ENCODE assay signal across 29 cellular contexts in genomic region chr20:24609757-24610156, GRCh38.
DNase-seq lines count a peak whose midpoint lies in the region; ATAC-seq and TF ChIP-seq lines count a peak whose summit lies in the region.
"Had no signal": no experiment of that assay in that cellular context is flagged by ENCODE, and none has a peak within 500 bp of the region (broad histone marks: within the 10 kb centered on the region; RNA-seq: fewer than 3 reads in every experiment).

No MANE protein-coding gene starts in this region.

- H3K9me3 Mint-ChIP-seq in stimulated activated effector memory CD8-positive, alpha-beta T cell treated with anti-CD3 and anti-CD28 coated beads, Interleukin-12 subunit alpha, Interleukin-12 subunit beta, amount 100 ng/mL, for 72 hours = no peaks in the 10 kb centered on the region
- H3K9me3 Mint-ChIP-seq: activated B cell treated with CpG ODN at 0.5 μM for 24 hours; activated CD4-positive, alpha-beta T cell treated with anti-CD3 and anti-CD28 coated beads, Interleukin-2, amount 10 ng/mL, durations not matched to agents 7 days and 5 days; activated naive CD8-positive, alpha-beta T cell treated with anti-CD3 and anti-CD28 coated beads, Interleukin-2, amount 10 ng/mL, durations not matched to agents 7 days and 5 days; CD4-positive, alpha-beta memory T cell; GM23338; natural killer cell had no signal

- H3K4me1 Mint-ChIP-seq in stimulated activated effector memory CD8-positive, alpha-beta T cell treated with anti-CD3 and anti-CD28 coated beads, Interleukin-12 subunit alpha, Interleukin-12 subunit beta, amount 100 ng/mL, for 72 hours = no peaks in the 10 kb centered on the region
- H3K4me1 Mint-ChIP-seq: activated CD4-positive, alpha-beta T cell treated with anti-CD3 and anti-CD28 coated beads, Interleukin-2, amount 10 ng/mL, durations not matched to agents 7 days and 5 days; activated CD8-positive, alpha-beta memory T cell treated with anti-CD3 and anti-CD28 coated beads, Interleukin-2, amount 10 ng/mL, durations not matched to agents 7 days and 5 days; CD4-positive, alpha-beta memory T cell; natural killer cell had no signal

- intact Hi-C loops in esophagus muscularis mucosa (cut with DNase I) = no loop called here
- intact Hi-C loops in vagina (cut with DNase I) = no loop called here

- no peaks in the 10 kb centered on the region for H3K9me2 ChIP-seq in SU-DHL-6 (replicated peaks; ENCODE audit: insufficient read depth, low read length)

- no peak overlapping the region for H3K27ac Mint-ChIP-seq in stimulated activated effector memory CD8-positive, alpha-beta T cell treated with anti-CD3 and anti-CD28 coated beads, Interleukin-12 subunit alpha, Interleukin-12 subunit beta, amount 100 ng/mL, for 72 hours
- H3K27ac Mint-ChIP-seq: activated CD4-positive, alpha-beta T cell treated with anti-CD3 and anti-CD28 coated beads, Interleukin-2, amount 10 ng/mL, durations not matched to agents 7 days and 5 days; activated CD8-positive, alpha-beta memory T cell treated with anti-CD3 and anti-CD28 coated beads, Interleukin-2, amount 10 ng/mL, durations not matched to agents 7 days and 5 days; activated naive CD8-positive, alpha-beta T cell treated with anti-CD3 and anti-CD28 coated beads, Interleukin-2, amount 10 ng/mL, durations not matched to agents 7 days and 5 days; CD4-positive, alpha-beta memory T cell; natural killer cell had no signal

- H3K9me3 ChIP-seq in SU-DHL-6 (ENCODE audit: insufficient read depth, low read length) (no peaks in the 10 kb centered on the region), esophagus muscularis mucosa (no peaks in the 10 kb centered on the region), vagina (no peaks in the 10 kb centered on the region)
- H3K9me3 ChIP-seq: mucosa of descending colon, upper lobe of right lung had no signal

- no peaks in the 10 kb centered on the region for H4K20me1 ChIP-seq in SU-DHL-6 (ENCODE audit: low read depth, low read length)

- H3K36me3 ChIP-seq in SU-DHL-6 (ENCODE audit: low read length) (no peaks in the 10 kb centered on the region), esophagus muscularis mucosa (no peaks in the 10 kb centered on the region), vagina (no peaks in the 10 kb centered on the region)
- H3K36me3 ChIP-seq: upper lobe of right lung had no signal

- H3F3A ChIP-seq in SU-DHL-6 (ENCODE audit: insufficient read depth) = no peaks in the 10 kb centered on the region

- no peak for TF ChIP-seq POLR2A in esophagus muscularis mucosa (IDR thresholded peaks at IDR 0.05; ENCODE audit: low read depth)
- no peak for TF ChIP-seq POLR2A in vagina (IDR thresholded peaks at IDR 0.05)

- H3K27ac ChIP-seq in SU-DHL-6 (ENCODE audit: low read depth, low read length) (peak overlapping the region; percentile 78), esophagus muscularis mucosa (replicated peaks in 1 of 4) (no peak overlapping the region), vagina (no peak overlapping the region)
- H3K27ac ChIP-seq: 22Rv1, HL-60, upper lobe of right lung had no signal

- H2AFZ ChIP-seq in SU-DHL-6 (ENCODE audit: low read depth, low read length, severe bottlenecking) = no peak overlapping the region
- H2AFZ ChIP-seq: GM23338 had no signal

- TF ChIP-seq CTCF in SU-DHL-6 (IDR thresholded peaks at IDR 0.05; ENCODE audit: insufficient read depth, low read length, poor library complexity, severe bottlenecking) (no peak), esophagus muscularis mucosa (IDR thresholded peaks at IDR 0.05) (no peak), vagina (IDR thresholded peaks at IDR 0.05) (no peak)

- H3K4me3 ChIP-seq in SU-DHL-6 (ENCODE audit: insufficient read depth, low read length, poor library complexity, severe bottlenecking) (no peak overlapping the region), esophagus muscularis mucosa (no peak overlapping the region), vagina (no peak overlapping the region)
- H3K4me3 ChIP-seq: GM23338, mucosa of descending colon, upper lobe of right lung had no signal

- H3K4me1 ChIP-seq in esophagus muscularis mucosa = peaks cover 0 to 3% (median 0%) of the 10 kb centered on the region in 4 donors
- H3K4me1 ChIP-seq in vagina = no peaks in the 10 kb centered on the region
- H3K4me1 ChIP-seq: upper lobe of right lung had no signal

- no peaks in the 10 kb centered on the region for H3K79me2 ChIP-seq in SU-DHL-6 (ENCODE audit: insufficient read depth, low read length)

- H3K36me3 Mint-ChIP-seq in stimulated activated effector memory CD8-positive, alpha-beta T cell treated with anti-CD3 and anti-CD28 coated beads, Interleukin-12 subunit alpha, Interleukin-12 subunit beta, amount 100 ng/mL, for 72 hours = no peaks in the 10 kb centered on the region
- H3K36me3 Mint-ChIP-seq: activated CD8-positive, alpha-beta memory T cell treated with anti-CD3 and anti-CD28 coated beads, Interleukin-2, amount 10 ng/mL, durations not matched to agents 7 days and 5 days; activated naive CD8-positive, alpha-beta T cell treated with anti-CD3 and anti-CD28 coated beads, Interleukin-2, amount 10 ng/mL, durations not matched to agents 7 days and 5 days; CD4-positive, alpha-beta memory T cell; natural killer cell had no signal

- H3K27me3 ChIP-seq in SU-DHL-6 (ENCODE audit: low read length) (no peaks in the 10 kb centered on the region), esophagus muscularis mucosa (peaks cover 0 to 15% (median 0%) of the 10 kb centered on the region in 4 donors), vagina (no peaks in the 10 kb centered on the region)

- H3K4me2 ChIP-seq in SU-DHL-6 (ENCODE audit: low read depth, low read length, poor library complexity, severe bottlenecking) = peak overlapping the region; percentile 42

- ATAC-seq in HG02678 (IDR thresholded peaks at IDR 0.05; ENCODE audit: unreplicated experiment) = no peak
- no peak for ATAC-seq in stimulated activated effector memory CD8-positive, alpha-beta T cell treated with anti-CD3 and anti-CD28 coated beads, Interleukin-12 subunit alpha, Interleukin-12 subunit beta, amount 100 ng/mL, for 72 hours
- ATAC-seq: activated CD8-positive, alpha-beta memory T cell treated with anti-CD3 and anti-CD28 coated beads, Interleukin-2, amount 10 ng/mL, durations not matched to agents 7 days and 5 days; mucosa of descending colon; natural killer cell; upper lobe of right lung had no signal

- H3K4me3 Mint-ChIP-seq in stimulated activated effector memory CD8-positive, alpha-beta T cell treated with anti-CD3 and anti-CD28 coated beads, Interleukin-12 subunit alpha, Interleukin-12 subunit beta, amount 100 ng/mL, for 72 hours = no peak overlapping the region
- H3K4me3 Mint-ChIP-seq: activated B cell treated with CpG ODN at 0.5 μM for 24 hours; activated CD4-positive, alpha-beta T cell treated with anti-CD3 and anti-CD28 coated beads, Interleukin-2, amount 10 ng/mL, durations not matched to agents 7 days and 5 days; activated CD8-positive, alpha-beta memory T cell treated with anti-CD3 and anti-CD28 coated beads, Interleukin-2, amount 10 ng/mL, durations not matched to agents 7 days and 5 days; activated naive CD8-positive, alpha-beta T cell treated with anti-CD3 and anti-CD28 coated beads, Interleukin-2, amount 10 ng/mL, durations not matched to agents 7 days and 5 days; CD4-positive, alpha-beta memory T cell; GM23338; natural killer cell had no signal

- TF ChIP-seq EP300 in esophagus muscularis mucosa (IDR thresholded peaks at IDR 0.05) = no peak

- 72% methylated on average over 2 of the region's 2 CpGs for WGBS in esophagus muscularis mucosa

- peak overlapping the region; percentile 18; the same call in 1 of the 2 replicates for H3K9ac ChIP-seq in SU-DHL-6 (ENCODE audit: low read length)

- DNase-seq in activated CD8-positive, alpha-beta memory T cell treated with anti-CD3 and anti-CD28 coated beads for 24 hours = peak; percentile 5
- DNase-seq in activated CD8-positive, alpha-beta memory T cell treated with anti-CD3 and anti-CD28 coated beads, Interleukin-2, amount 50 U/mL, for 4 hours = no peak
- DNase-seq in esophagus muscularis mucosa (ENCODE audit: extremely low spot score) = peak; percentile 45
- DNase-seq in vagina (ENCODE audit: extremely low spot score in 2 of 2) = peak; percentile 70 to 87
- DNase-seq in stimulated activated effector memory CD8-positive, alpha-beta T cell treated with anti-CD3 and anti-CD28 coated beads, Interleukin-12 subunit alpha, Interleukin-12 subunit beta, amount 100 ng/mL, for 72 hours (ENCODE audit: low spot score in 2 of 2) = no peak
- DNase-seq in NK-92 (lab: John Stamatoyannopoulos, UW; ENCODE audit: unreplicated experiment) = no peak
- DNase-seq: activated B cell treated with CpG ODN at 0.5 μM for 24 hours; activated CD4-positive, alpha-beta T cell treated with anti-CD3 and anti-CD28 coated beads, Interleukin-2, amount 10 ng/mL, durations not matched to agents 7 days and 5 days; activated CD8-positive, alpha-beta memory T cell treated with anti-CD3 and anti-CD28 coated beads, Interleukin-2, amount 10 ng/mL, durations not matched to agents 7 days and 5 days; activated gamma-delta T cell treated with Interleukin-2 at 50 U/mL for 16 hours; activated naive CD8-positive, alpha-beta T cell treated with anti-CD3 and anti-CD28 coated beads, Interleukin-2, amount 10 ng/mL, durations not matched to agents 7 days and 5 days; activated T-cell treated with anti-CD3 and anti-CD28 coated beads, Interleukin-2, amount 50 U/mL, for 48 hours; CD4-positive, alpha-beta memory T cell; central memory CD4-positive, alpha-beta T cell; DND-41; Kasumi-1; kidney; mucosa of descending colon; natural killer cell; NCI-H1417 treated with DMSO at 0.1 percent for 48 hours; NCI-H345; occipital lobe; stimulated activated CD4-positive, alpha-beta T cell treated with anti-CD3 and anti-CD28 coated beads, Interleukin-4, amount 100 ng/mL, for 4 hours; upper lobe of right lung had no signal

Comparison
In these comparisons a context has a peak if more than half of its experiments do, and no peak if none do; other contexts are left out.
1. DNase-seq: peak in activated CD8-positive, alpha-beta memory T cell treated with anti-CD3 and anti-CD28 coated beads for 24 hours (single experiment), esophagus muscularis mucosa (single experiment) and vagina (2 of 2); none in activated CD8-positive, alpha-beta memory T cell treated with anti-CD3 and anti-CD28 coated beads, Interleukin-2, amount 50 U/mL, for 4 hours (single experiment), stimulated activated effector memory CD8-positive, alpha-beta T cell treated with anti-CD3 and anti-CD28 coated beads, Interleukin-12 subunit alpha, Interleukin-12 subunit beta, amount 100 ng/mL, for 72 hours (0 of 2) and NK-92 (single experiment).